In the genomic region with DNA sequence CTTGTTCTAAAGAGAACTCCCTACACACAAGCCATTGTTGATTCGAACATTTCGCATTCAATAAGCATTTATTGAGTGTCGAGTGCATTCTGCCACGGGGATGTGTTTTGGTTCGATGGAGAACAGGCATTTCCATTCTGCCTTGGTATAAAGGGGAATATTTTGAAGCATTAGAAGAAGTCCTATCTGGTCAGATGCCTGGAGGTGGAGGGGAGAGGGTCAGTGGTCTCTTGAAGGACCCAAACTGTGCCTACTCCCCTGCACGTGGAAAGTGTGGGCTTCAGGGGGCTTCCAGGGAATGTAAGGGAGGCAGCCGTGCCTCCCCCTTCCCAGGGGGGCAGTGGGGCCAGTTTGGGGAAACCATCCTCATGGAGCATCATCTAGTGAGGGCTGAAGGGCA, we compare ENCODE assay signal across 27 cellular contexts. TPM values are rescaled to one million over a fixed set of nuclear protein-coding genes. Genes with fewer than 3 reads are reported as not detected.
DNase-seq lines count a peak whose midpoint lies in the region; ATAC-seq, FAIRE-seq and TF ChIP-seq lines count a peak whose summit lies in the region.
"Had no signal": no experiment of that assay in that cellular context is flagged by ENCODE, and none has a peak within 500 bp of the region (broad histone marks: within the 10 kb centered on the region; RNA-seq: fewer than 3 reads in every experiment).

No MANE protein-coding gene starts in this region.

- no peak for FAIRE-seq in GM12892 (lab: Jason Lieb, UNC)
- FAIRE-seq: A549, D721Med, GM12878, GM18507, H1 had no signal

- H3K27me3 ChIP-seq in layer of hippocampus (ENCODE audit: control insufficient read depth, insufficient read depth, low read length) (no peaks in the 10 kb centered on the region), heart left ventricle (peaks cover 2 to 84% (median 33%) of the 10 kb centered on the region in 9 donors)
- H3K27me3 ChIP-seq: BE2C had no signal

- no peaks in the 10 kb centered on the region for H3K9me3 ChIP-seq in heart left ventricle
- H3K9me3 ChIP-seq: BE2C had no signal

- no peak for DNase-seq in caudate nucleus (lab: John Stamatoyannopoulos, UW)
- DNase-seq in pons (ENCODE audit: low spot score) = peak; percentile 69
- no peak for DNase-seq in GM12892 (ENCODE audit: insufficient read length)
- no peak for DNase-seq in heart left ventricle
- DNase-seq: 8988T; ACHN; AML-193; BE2C; CD4-positive, alpha-beta T cell; CD8-positive, alpha-beta memory T cell; DMS 273 treated with DMSO at 0.1 percent for 48 hours; DMS79; EL; GDM1; GM23248; H7; HCEC 1CT had no signal

- intact Hi-C loops in heart left ventricle (cut with DNase I) = loop anchor here in 1 of 10 donors (10.0 kb wide), 1 partner anchor 162 kb away; no protein-coding TSS in a partner anchor

- H3K27ac ChIP-seq in caudate nucleus (ENCODE audit: low read depth, low read length) (peak overlapping the region; percentile 67), layer of hippocampus (ENCODE audit: low read depth, low read length) (peak overlapping the region; percentile 63), heart left ventricle (no peak overlapping the region)
- H3K27ac ChIP-seq: A549; BLaER1 treated with 17β-estradiol and CSF1 and Interleukin-3, amounts not matched to agents 10 nM and 100 nM; GM23248 had no signal

- no peak overlapping the region for H3K4me3 ChIP-seq in heart left ventricle
- H3K4me3 ChIP-seq: A549; BLaER1 treated with 17β-estradiol and CSF1 and Interleukin-3, amounts not matched to agents 10 nM and 100 nM; GM12878; GM23248 had no signal

- TF ChIP-seq POLR2A in GM12892 (IDR thresholded peaks at IDR 0.05; ENCODE audit: low read depth, low read length) = no peak
- no peak for TF ChIP-seq POLR2A in heart left ventricle (IDR thresholded peaks at IDR 0.05)

- no peak for TF ChIP-seq CTCF in heart left ventricle (IDR thresholded peaks at IDR 0.05)

- 68 to 84% (median 76%) methylated on average over 7 of the region's 7 CpGs for WGBS in heart left ventricle, 4 donors

- H3K36me3 ChIP-seq in heart left ventricle = no peaks in the 10 kb centered on the region
- H3K36me3 ChIP-seq: BE2C; BLaER1 treated with 17β-estradiol and CSF1 and Interleukin-3, amounts not matched to agents 10 nM and 100 nM had no signal

- ATAC-seq in heart left ventricle (no peak), GM21447 (IDR thresholded peaks at IDR 0.05; ENCODE audit: unreplicated experiment) (no peak), HG02623 (IDR thresholded peaks at IDR 0.05; ENCODE audit: unreplicated experiment) (no peak)
- ATAC-seq: A549, GM12878 had no signal

- no peaks in the 10 kb centered on the region for H3K4me1 ChIP-seq in heart left ventricle
- H3K4me1 ChIP-seq: BE2C had no signal

RNA-seq across cellular contexts. Expression of gene AJAP1, which starts 8.3 kb away (rescaled TPM):
- not detected for polyA plus RNA-seq in GM12892 (2012; ENCODE audit: missing spikeins)
- under 1 TPM in 8 of 9 donors, not detected in 1; 0.04 to 0.67 (median 0.08) TPM for total RNA-seq in heart left ventricle
- under 1 TPM in 1 of 2 donors, not detected in 1; 0.01 TPM for polyA plus RNA-seq in heart left ventricle
- total RNA-seq: CD8-positive, alpha-beta memory T cell; GM12878 had no signal
- polyA plus RNA-seq: A549; CD14-positive monocyte; CD8-positive, alpha-beta memory T cell; GM12878 had no signal

Comparison
In these comparisons a context has a peak if more than half of its experiments do, and no peak if none do; other contexts are left out.
1. H3K27ac ChIP-seq: peak in caudate nucleus (single experiment) and layer of hippocampus (single experiment); none in heart left ventricle (0 of 12).